1 cellular context compared by ENCODE assay signal in the genomic region with DNA sequence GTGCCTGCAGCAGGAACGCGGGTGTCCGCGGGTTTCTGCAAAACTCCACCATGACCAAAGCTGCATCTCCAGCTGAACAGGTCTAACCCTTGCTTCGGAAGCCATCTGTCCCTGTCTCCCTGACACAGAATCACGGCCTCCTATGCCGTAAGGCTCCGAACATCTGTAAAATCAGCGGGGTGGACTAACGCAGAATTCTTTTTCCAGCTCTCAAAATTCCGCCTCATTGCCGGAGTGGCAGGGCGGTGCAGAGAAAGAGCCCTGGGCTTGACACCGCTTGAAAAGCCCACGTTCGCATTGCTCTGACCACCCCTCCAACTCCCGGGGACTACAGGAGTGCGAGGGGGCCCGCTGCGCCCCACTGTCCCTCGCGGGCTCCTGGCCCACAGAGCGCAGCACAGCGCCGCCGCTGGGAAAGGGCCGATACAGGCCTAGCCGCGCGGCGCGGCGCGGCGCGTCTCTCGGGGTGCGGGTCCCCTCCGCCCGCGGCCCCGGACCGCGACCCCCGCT.
TF ChIP-seq lines count a peak whose summit lies in the region.

No MANE protein-coding gene starts in this region.

TF ChIP-seq in IMR-90, 13 proteins besides CTCF, POLR2A, EP300 and RAD21 (continued from another document):
- no peak for TF ChIP-seq CHD1 (IDR thresholded peaks at IDR 0.05; ENCODE audit: low read depth, low read length)
- TF ChIP-seq MAFK (IDR thresholded peaks at IDR 0.05; ENCODE audit: low read depth, low read length) = no peak
- no peak for TF ChIP-seq BHLHE40 (IDR thresholded peaks at IDR 0.05; ENCODE audit: low read depth, low read length)
- TF ChIP-seq, protein P1, sequence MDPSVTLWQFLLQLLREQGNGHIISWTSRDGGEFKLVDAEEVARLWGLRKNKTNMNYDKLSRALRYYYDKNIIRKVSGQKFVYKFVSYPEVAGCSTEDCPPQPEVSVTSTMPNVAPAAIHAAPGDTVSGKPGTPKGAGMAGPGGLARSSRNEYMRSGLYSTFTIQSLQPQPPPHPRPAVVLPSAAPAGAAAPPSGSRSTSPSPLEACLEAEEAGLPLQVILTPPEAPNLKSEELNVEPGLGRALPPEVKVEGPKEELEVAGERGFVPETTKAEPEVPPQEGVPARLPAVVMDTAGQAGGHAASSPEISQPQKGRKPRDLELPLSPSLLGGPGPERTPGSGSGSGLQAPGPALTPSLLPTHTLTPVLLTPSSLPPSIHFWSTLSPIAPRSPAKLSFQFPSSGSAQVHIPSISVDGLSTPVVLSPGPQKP (IDR thresholded peaks at IDR 0.05; ENCODE audit: borderline replicate concordance, low read depth, low read length) = no peak
- TF ChIP-seq MAZ (IDR thresholded peaks at IDR 0.05; ENCODE audit: borderline replicate concordance, low read depth, low read length) = no peak; the same call in 1 of the 2 replicates
- TF ChIP-seq NFE2L2 (IDR thresholded peaks at IDR 0.05; ENCODE audit: low read depth, low read length) = no peak
- no peak for TF ChIP-seq RFX5 (IDR thresholded peaks at IDR 0.05; ENCODE audit: low read depth, low read length)
- TF ChIP-seq SMC3 (IDR thresholded peaks at IDR 0.05; ENCODE audit: low read depth, low read length) = no peak
